1 cellular context compared by ENCODE assay signal in the genomic region with DNA sequence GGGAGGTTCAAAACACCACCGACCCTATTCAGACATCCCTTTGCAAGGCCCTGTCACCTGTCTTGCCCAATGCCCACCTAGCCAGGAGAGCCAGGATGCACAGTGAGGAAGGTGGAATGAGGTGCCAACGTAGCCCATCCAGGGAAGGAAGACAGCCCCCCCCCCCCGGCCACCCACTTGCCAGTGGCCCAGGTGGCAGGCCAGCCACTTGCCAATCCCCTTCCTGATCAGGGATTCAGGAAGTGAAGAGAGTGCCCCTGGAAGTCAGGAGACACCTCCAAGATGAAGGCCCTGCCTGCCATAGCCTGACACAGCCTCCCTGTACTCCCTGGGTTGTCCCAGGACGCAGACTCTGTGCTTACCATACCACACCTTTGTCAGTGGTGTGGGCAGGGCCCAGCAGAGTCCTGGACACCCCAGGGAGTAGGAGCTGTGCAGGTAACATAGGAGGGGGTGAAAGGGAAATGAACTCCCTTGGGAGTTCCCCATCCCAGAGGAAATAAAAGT.
TF ChIP-seq lines count a peak whose summit lies in the region.

No MANE protein-coding gene starts in this region.

TF ChIP-seq in H1, 55 proteins besides CTCF, POLR2A, EP300 and RAD21 (continued from another document):
- TF ChIP-seq TEAD4 (IDR thresholded peaks at IDR 0.05; ENCODE audit: low read depth, low read length): no peak
- no peak for TF ChIP-seq SAP30 (IDR thresholded peaks at IDR 0.05; ENCODE audit: insufficient read depth, insufficient replicate concordance, low read length)
- TF ChIP-seq, protein P1, sequence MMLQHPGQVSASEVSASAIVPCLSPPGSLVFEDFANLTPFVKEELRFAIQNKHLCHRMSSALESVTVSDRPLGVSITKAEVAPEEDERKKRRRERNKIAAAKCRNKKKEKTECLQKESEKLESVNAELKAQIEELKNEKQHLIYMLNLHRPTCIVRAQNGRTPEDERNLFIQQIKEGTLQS (IDR thresholded peaks at IDR 0.05; ENCODE audit: insufficient read depth, low read depth, low read length): no peak
- no peak for TF ChIP-seq POU5F1 (IDR thresholded peaks at IDR 0.05; ENCODE audit: low read depth, low read length)
TF ChIP-seq in H1: peak in this region for 0.
